In genomic region chr19:1265611-1266115, GRCh38 we compare ENCODE assay signal across 1 cellular context.
TF ChIP-seq lines count a peak whose summit lies in the region.

No MANE protein-coding gene starts in this region.

TF ChIP-seq in HCT116, 20 proteins besides CTCF, POLR2A, EP300 and RAD21 (continued from another document):
- TF ChIP-seq EZH2 (IDR thresholded peaks at IDR 0.05) (no peak), FOSL1 (IDR thresholded peaks at IDR 0.05; ENCODE audit: low read depth) (no peak), POLR2AphosphoS5 (IDR thresholded peaks at IDR 0.05; ENCODE audit: low read depth, low read length) (no peak; the same call in 1 of the 2 replicates), REST (IDR thresholded peaks at IDR 0.05; ENCODE audit: low read depth) (no peak)
